Comparison of ENCODE assay signal across 16 cellular contexts in genomic region chr2:71787476-71788185, GRCh38.
DNase-seq lines count a peak whose midpoint lies in the region; ATAC-seq and TF ChIP-seq lines count a peak whose summit lies in the region.
"Had no signal": no experiment of that assay in that cellular context is flagged by ENCODE, and none has a peak within 500 bp of the region (broad histone marks: within the 10 kb centered on the region; RNA-seq: fewer than 3 reads in every experiment).

No MANE protein-coding gene starts in this region.

- H3K27ac ChIP-seq in colonic mucosa (no peak overlapping the region), osteoblast (ENCODE audit: low read depth, low read length) (no peak overlapping the region)

- CTCF ChIA-PET in activated naive CD4-positive, alpha-beta T cell treated with anti-CD3 and anti-CD28 coated beads, Interleukin-2, amount 10 ng/mL, durations not matched to agents 7 days and 5 days (lab: Charles Lee), result no interaction called here

- H3K9me3 Mint-ChIP-seq in activated naive CD4-positive, alpha-beta T cell treated with anti-CD3 and anti-CD28 coated beads, Interleukin-2, amount 10 ng/mL, durations not matched to agents 7 days and 5 days, result no peaks in the 10 kb centered on the region
- H3K9me3 Mint-ChIP-seq: CD4-positive, alpha-beta T cell had no signal

- no peak overlapping the region for H3K4me2 ChIP-seq in osteoblast (ENCODE audit: insufficient read depth, low read length)

- H3K9me3 ChIP-seq in colonic mucosa (no peaks in the 10 kb centered on the region), osteoblast (ENCODE audit: low read depth, low read length) (no peaks in the 10 kb centered on the region)

- intact Hi-C loops in cardiac septum (cut with DNase I) (no loop called here), Right ventricle myocardium superior (cut with DNase I) (no loop called here), colonic mucosa (cut with DNase I) (no loop called here)

- no peaks in the 10 kb centered on the region for H3K4me1 Mint-ChIP-seq in activated naive CD4-positive, alpha-beta T cell treated with anti-CD3 and anti-CD28 coated beads, Interleukin-2, amount 10 ng/mL, durations not matched to agents 7 days and 5 days
- H3K4me1 Mint-ChIP-seq: B cell had no signal

- H3K27ac Mint-ChIP-seq in activated naive CD4-positive, alpha-beta T cell treated with anti-CD3 and anti-CD28 coated beads, Interleukin-2, amount 10 ng/mL, durations not matched to agents 7 days and 5 days, result no peak overlapping the region
- H3K27ac Mint-ChIP-seq: B cell; CD4-positive, alpha-beta T cell had no signal

- no peak overlapping the region for H3K9ac ChIP-seq in colonic mucosa (ENCODE audit: low read depth in 2 of 2, low read length in 2 of 2)

- no peaks in the 10 kb centered on the region for H3K4me1 ChIP-seq in colonic mucosa
- H3K4me1 ChIP-seq in osteoblast (ENCODE audit: insufficient read depth, low read length), result peaks cover 5% of the 10 kb centered on the region

- TF ChIP-seq CTCF in colonic mucosa (IDR thresholded peaks at IDR 0.05) (no peak), osteoblast (IDR thresholded peaks at IDR 0.05; ENCODE audit: extremely low read depth, low read depth, low read length) (no peak)

- no peaks in the 10 kb centered on the region for H4K20me1 ChIP-seq in osteoblast (ENCODE audit: insufficient read depth, low read length)

- H3K27me3 ChIP-seq in colonic mucosa, result no peaks in the 10 kb centered on the region
- H3K27me3 ChIP-seq in osteoblast (ENCODE audit: insufficient read depth, low read length), result peaks cover 4% of the 10 kb centered on the region

- peaks cover 8% of the 10 kb centered on the region for H3K27me3 Mint-ChIP-seq in activated naive CD4-positive, alpha-beta T cell treated with anti-CD3 and anti-CD28 coated beads, Interleukin-2, amount 10 ng/mL, durations not matched to agents 7 days and 5 days

- DNase-seq in cardiac septum (ENCODE audit: low spot score) (peak; percentile 35), Right ventricle myocardium superior (no peak), colonic mucosa (peak; percentile 7), osteoblast (ENCODE audit: insufficient read length, low spot score, missing footprints) (peak; percentile 62), LoVo (ENCODE audit: low spot score) (no peak), NCI-H1417 treated with DMSO at 0.1 percent for 48 hours (lab: John Stamatoyannopoulos, UW) (no peak), T-helper 1 cell (no peak)
- DNase-seq in activated naive CD4-positive, alpha-beta T cell treated with anti-CD3 and anti-CD28 coated beads, Interleukin-2, amount 10 ng/mL, durations not matched to agents 7 days and 5 days, result no peak
- DNase-seq: Calu3, DND-41, NCI-H1930, NCI-H2171, NCI-H510A treated with DMSO at 0.1 percent for 48 hours, SIG-M5 had no signal

- H3K36me3 Mint-ChIP-seq in activated naive CD4-positive, alpha-beta T cell treated with anti-CD3 and anti-CD28 coated beads, Interleukin-2, amount 10 ng/mL, durations not matched to agents 7 days and 5 days, result no peaks in the 10 kb centered on the region

- H3K4me3 Mint-ChIP-seq in activated naive CD4-positive, alpha-beta T cell treated with anti-CD3 and anti-CD28 coated beads, Interleukin-2, amount 10 ng/mL, durations not matched to agents 7 days and 5 days, result no peak overlapping the region
- H3K4me3 Mint-ChIP-seq: B cell; CD4-positive, alpha-beta T cell had no signal

- no peak overlapping the region for H2AFZ ChIP-seq in osteoblast (ENCODE audit: low read length)

- H3K4me3 ChIP-seq in colonic mucosa (no peak overlapping the region), osteoblast (ENCODE audit: insufficient read depth, low read length) (no peak overlapping the region)

- H3K36me3 ChIP-seq in colonic mucosa (no peaks in the 10 kb centered on the region), osteoblast (ENCODE audit: insufficient read depth, low read length) (no peaks in the 10 kb centered on the region)

- no peaks in the 10 kb centered on the region for H3K79me2 ChIP-seq in osteoblast (ENCODE audit: insufficient read depth, low read length)

- no peak for ATAC-seq in Right ventricle myocardium superior (ENCODE audit: poor library complexity)

Comparison
In these comparisons a context has a peak if more than half of its experiments do, and no peak if none do; other contexts are left out.
1. DNase-seq: peak in cardiac septum (single experiment), colonic mucosa (single experiment) and osteoblast (single experiment); none in Right ventricle myocardium superior (single experiment), activated naive CD4-positive, alpha-beta T cell treated with anti-CD3 and anti-CD28 coated beads, Interleukin-2, amount 10 ng/mL, durations not matched to agents 7 days and 5 days (single experiment), LoVo (single experiment), NCI-H1417 treated with DMSO at 0.1 percent for 48 hours (single experiment) and T-helper 1 cell (0 of 5).